In the genomic region with DNA sequence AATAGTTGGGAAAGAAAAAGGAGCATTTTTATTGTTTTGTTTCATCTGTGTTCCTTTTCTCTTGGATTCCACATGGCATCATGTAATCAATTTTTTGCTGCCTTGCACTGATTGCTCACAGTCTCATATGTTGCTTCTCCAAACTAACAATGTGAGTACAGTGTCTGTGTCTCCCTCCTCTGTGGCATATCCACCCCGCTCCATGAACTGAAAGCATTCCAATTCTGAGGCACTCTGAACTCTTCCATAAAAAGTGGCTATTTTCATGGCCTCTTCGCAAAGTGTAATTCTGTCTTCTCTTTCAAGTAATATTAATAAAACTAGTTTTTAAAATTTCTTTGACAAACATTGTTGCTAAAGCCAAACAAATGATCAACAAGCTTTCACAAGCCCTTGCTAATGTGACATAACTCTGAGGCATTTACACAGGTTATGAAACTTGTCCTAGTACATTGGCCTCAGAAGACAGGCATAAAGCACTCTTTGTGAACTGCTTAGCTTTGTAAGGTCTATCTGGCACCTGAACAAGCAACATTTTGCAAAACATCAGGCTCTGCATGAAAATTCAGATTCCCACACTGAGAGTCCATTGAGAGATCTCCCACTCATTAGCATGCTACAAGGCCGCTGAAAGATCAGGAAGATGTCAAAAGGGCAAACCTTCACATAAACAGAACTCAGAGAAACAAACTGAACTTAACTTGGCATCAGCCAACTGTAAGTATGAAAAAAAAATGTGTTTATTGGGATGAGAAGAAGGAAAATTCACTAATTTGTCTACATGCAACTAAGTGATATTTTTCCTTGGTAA, we compare ENCODE assay signal across 14 cellular contexts. TPM values are rescaled to one million over a fixed set of nuclear protein-coding genes. Genes with fewer than 3 reads are reported as not detected.
DNase-seq lines count a peak whose midpoint lies in the region; ATAC-seq and TF ChIP-seq lines count a peak whose summit lies in the region.
"Had no signal": no experiment of that assay in that cellular context is flagged by ENCODE, and none has a peak within 500 bp of the region (broad histone marks: within the 10 kb centered on the region; RNA-seq: fewer than 3 reads in every experiment).

No MANE protein-coding gene starts in this region.

- H3K9me3 ChIP-seq in osteoblast (ENCODE audit: low read depth, low read length), result no peaks in the 10 kb centered on the region
- H3K9me3 ChIP-seq: BLaER1 had no signal

- intact Hi-C loops in left cardiac atrium (cut with DNase I), result no loop called here

- H2AFZ ChIP-seq in osteoblast (ENCODE audit: low read length), result no peak overlapping the region

- H3K4me3 ChIP-seq in cardiac fibroblast (replicated peaks in 1 of 2; ENCODE audit: low read depth in 2 of 2, low read length in 2 of 2) (no peak overlapping the region), osteoblast (ENCODE audit: insufficient read depth, low read length) (no peak overlapping the region)
- H3K4me3 ChIP-seq: BLaER1 had no signal

- peak overlapping the region; percentile 46; the same call in 1 of the 2 replicates for H3K27ac Mint-ChIP-seq in HFFc6
- no peak overlapping the region for H3K27ac Mint-ChIP-seq in stimulated activated effector memory CD8-positive, alpha-beta T cell treated with anti-CD3 and anti-CD28 coated beads, Interleukin-12 subunit alpha, Interleukin-12 subunit beta, amount 100 ng/mL, for 72 hours
- H3K27ac Mint-ChIP-seq: activated naive CD8-positive, alpha-beta T cell had no signal

- no peaks in the 10 kb centered on the region for H3K27me3 ChIP-seq in osteoblast (ENCODE audit: insufficient read depth, low read length)
- H3K27me3 ChIP-seq: BLaER1 had no signal

- TF ChIP-seq CTCF in HFFc6 (IDR thresholded peaks at IDR 0.05), result no peak
- no peak for TF ChIP-seq CTCF in cardiac fibroblast (IDR thresholded peaks at IDR 0.05; ENCODE audit: low read depth, low read length)
- TF ChIP-seq CTCF in osteoblast (IDR thresholded peaks at IDR 0.05; ENCODE audit: extremely low read depth, low read depth, low read length), result no peak

- no peak overlapping the region for H3K4me2 ChIP-seq in osteoblast (ENCODE audit: insufficient read depth, low read length)
- H3K4me2 ChIP-seq: BLaER1 had no signal

- H3K4me1 ChIP-seq in osteoblast (ENCODE audit: insufficient read depth, low read length), result no peaks in the 10 kb centered on the region

- no peaks in the 10 kb centered on the region for H3K9me3 Mint-ChIP-seq in HFFc6
- no peaks in the 10 kb centered on the region for H3K9me3 Mint-ChIP-seq in stimulated activated effector memory CD8-positive, alpha-beta T cell treated with anti-CD3 and anti-CD28 coated beads, Interleukin-12 subunit alpha, Interleukin-12 subunit beta, amount 100 ng/mL, for 72 hours
- H3K9me3 Mint-ChIP-seq: nephron had no signal

- peaks cover 17% of the 10 kb centered on the region for H3K4me1 Mint-ChIP-seq in HFFc6 (ENCODE audit: low read depth)
- no peaks in the 10 kb centered on the region for H3K4me1 Mint-ChIP-seq in stimulated activated effector memory CD8-positive, alpha-beta T cell treated with anti-CD3 and anti-CD28 coated beads, Interleukin-12 subunit alpha, Interleukin-12 subunit beta, amount 100 ng/mL, for 72 hours

- H4K20me1 ChIP-seq in osteoblast (ENCODE audit: insufficient read depth, low read length), result no peaks in the 10 kb centered on the region
- H4K20me1 ChIP-seq: BLaER1 had no signal

- peaks cover 2% of the 10 kb centered on the region for H3K27me3 Mint-ChIP-seq in HFFc6 (ENCODE audit: insufficient read depth)
- H3K27me3 Mint-ChIP-seq: activated naive CD8-positive, alpha-beta T cell had no signal

- H3K36me3 ChIP-seq in osteoblast (ENCODE audit: insufficient read depth, low read length), result no peaks in the 10 kb centered on the region

- peak; percentile 25 to 59 for ATAC-seq in left cardiac atrium
- no peak for ATAC-seq in GM21360 (IDR thresholded peaks at IDR 0.05; ENCODE audit: unreplicated experiment)
- no peak for ATAC-seq in GM18505 (IDR thresholded peaks at IDR 0.05; ENCODE audit: unreplicated experiment)
- ATAC-seq in stimulated activated effector memory CD8-positive, alpha-beta T cell treated with anti-CD3 and anti-CD28 coated beads, Interleukin-12 subunit alpha, Interleukin-12 subunit beta, amount 100 ng/mL, for 72 hours, result no peak

- H3K27ac ChIP-seq in osteoblast (ENCODE audit: low read depth, low read length), result no peak overlapping the region
- H3K27ac ChIP-seq: BLaER1 had no signal

- no peak for DNase-seq in HFFc6
- peak; percentile 19 to 50 for DNase-seq in cardiac fibroblast (ENCODE audit: low read depth in 2 of 2)
- DNase-seq in left cardiac atrium, result no peak
- peak; percentile 30 for DNase-seq in renal cortical epithelial cell (ENCODE audit: low read depth)
- no peak for DNase-seq in osteoblast (ENCODE audit: insufficient read length, low spot score, missing footprints)
- DNase-seq in stimulated activated effector memory CD8-positive, alpha-beta T cell treated with anti-CD3 and anti-CD28 coated beads, Interleukin-12 subunit alpha, Interleukin-12 subunit beta, amount 100 ng/mL, for 72 hours (ENCODE audit: low spot score in 2 of 2), result no peak
- DNase-seq: activated CD8-positive, alpha-beta memory T cell treated with anti-CD3 and anti-CD28 coated beads for 24 hours; effector CD8-positive, alpha-beta T cell; NCI-H226 had no signal

- peaks cover 10% of the 10 kb centered on the region for H3K36me3 Mint-ChIP-seq in HFFc6 (ENCODE audit: low read depth)
- no peaks in the 10 kb centered on the region for H3K36me3 Mint-ChIP-seq in stimulated activated effector memory CD8-positive, alpha-beta T cell treated with anti-CD3 and anti-CD28 coated beads, Interleukin-12 subunit alpha, Interleukin-12 subunit beta, amount 100 ng/mL, for 72 hours

- H3K4me3 Mint-ChIP-seq in HFFc6, result no peak overlapping the region
- no peak overlapping the region for H3K4me3 Mint-ChIP-seq in stimulated activated effector memory CD8-positive, alpha-beta T cell treated with anti-CD3 and anti-CD28 coated beads, Interleukin-12 subunit alpha, Interleukin-12 subunit beta, amount 100 ng/mL, for 72 hours
- H3K4me3 Mint-ChIP-seq: activated naive CD8-positive, alpha-beta T cell; nephron had no signal

- no peak for TF ChIP-seq POLR2A in GM18505 (IDR thresholded peaks at IDR 0.05; ENCODE audit: borderline replicate concordance, extremely low read depth, insufficient read depth, insufficient read length)

- no peaks in the 10 kb centered on the region for H3K79me2 ChIP-seq in osteoblast (ENCODE audit: insufficient read depth, low read length)

RNA-seq across cellular contexts. Expression of a gene that starts 33.0 kb away (rescaled TPM):
- 1 to 10 TPM; 1.1 to 2.0 (median 1.5) TPM for total RNA-seq in HFFc6 (2021; fragmentation: NEBNext Ultra II Directional; extraction: Animal tissue kit (Norgen Biotek cat#: 25700))
- total RNA-seq in left cardiac atrium (1 to 10 TPM; 1.3 to 1.6 TPM), renal cortical epithelial cell (0.69 and 2.8 TPM in 2 replicates), osteoblast (1.8 and 2.2 TPM in 2 replicates)

RNA-seq across cellular contexts. Expression of a gene that starts 39.9 kb away (rescaled TPM):
- total RNA-seq in HFFc6 (2021; fragmentation: NEBNext Ultra II Directional; extraction: Animal tissue kit (Norgen Biotek cat#: 25700)), result 100 to 1,000 TPM in 1 of 6 experiments, 10 to 100 TPM in 5; 86.0 to 102 (median 93.7) TPM
- total RNA-seq in left cardiac atrium (10 to 100 TPM; 34.5 to 41.8 TPM), renal cortical epithelial cell (97.9 and 109 TPM in 2 replicates), osteoblast (95.2 and 114 TPM in 2 replicates)

RNA-seq across cellular contexts. Expression of a gene that starts 40.0 kb away (rescaled TPM):
- 10 to 100 TPM; 15.7 to 22.0 (median 17.3) TPM for total RNA-seq in HFFc6 (2021; fragmentation: NEBNext Ultra II Directional; extraction: Animal tissue kit (Norgen Biotek cat#: 25700))
- total RNA-seq in left cardiac atrium, result 10 to 100 TPM in 1 of 2 donors, 1 to 10 TPM in 1; 9.6 to 10.8 TPM
- total RNA-seq in renal cortical epithelial cell, result 22.4 and 34.3 TPM in 2 replicates
- total RNA-seq in osteoblast, result 21.4 and 23.9 TPM in 2 replicates

RNA-seq across cellular contexts. Expression of a gene that starts 59.2 kb away (rescaled TPM):
- 1 to 10 TPM; 4.7 to 7.2 (median 5.4) TPM for total RNA-seq in HFFc6 (2021; fragmentation: NEBNext Ultra II Directional; extraction: Animal tissue kit (Norgen Biotek cat#: 25700))
- total RNA-seq in left cardiac atrium (1 to 10 TPM; 3.2 to 3.3 TPM), renal cortical epithelial cell (4.8 and 10.8 TPM in 2 replicates), osteoblast (2.7 and 3.3 TPM in 2 replicates)

Comparison
In these comparisons a context has a peak if more than half of its experiments do, and no peak if none do; other contexts are left out.
1. DNase-seq: peak in cardiac fibroblast (2 of 2) and renal cortical epithelial cell (single experiment); none in HFFc6 (single experiment), left cardiac atrium (single experiment), osteoblast (single experiment) and stimulated activated effector memory CD8-positive, alpha-beta T cell treated with anti-CD3 and anti-CD28 coated beads, Interleukin-12 subunit alpha, Interleukin-12 subunit beta, amount 100 ng/mL, for 72 hours (0 of 2).
2. ATAC-seq: peak in left cardiac atrium (2 of 2); none in GM21360 (single experiment), GM18505 (single experiment) and stimulated activated effector memory CD8-positive, alpha-beta T cell treated with anti-CD3 and anti-CD28 coated beads, Interleukin-12 subunit alpha, Interleukin-12 subunit beta, amount 100 ng/mL, for 72 hours (single experiment).